In genomic region chr9:83512621-83513020, GRCh38 we compare ENCODE assay signal across 25 cellular contexts.
"Had no signal": no experiment of that assay in that cellular context is flagged by ENCODE, and none has a peak within 500 bp of the region (broad histone marks: within the 10 kb centered on the region; RNA-seq: fewer than 3 reads in every experiment).

No MANE protein-coding gene starts in this region.

- H3K9me3 ChIP-seq: gastroesophageal sphincter, heart right ventricle, pancreas, right atrium auricular region, suprapubic skin, transverse colon, upper lobe of right lung, uterus had no signal

- H3K4me1 ChIP-seq: foreskin keratinocyte, gastroesophageal sphincter, pancreas, suprapubic skin, transverse colon, uterus had no signal

- H3K27ac ChIP-seq: dorsolateral prefrontal cortex, foreskin keratinocyte, gastroesophageal sphincter, pancreas, suprapubic skin, transverse colon, upper lobe of right lung, uterus had no signal

- H3K4me3 Mint-ChIP-seq: naive thymus-derived CD4-positive, alpha-beta T cell; nephron progenitor cell; stimulated activated naive CD8-positive, alpha-beta T cell treated with anti-CD3 and anti-CD28 coated beads, Interleukin-15, amount 100 ng/mL, for 72 hours had no signal

- H3K27me3 Mint-ChIP-seq: progenitor cell of endocrine pancreas; stimulated activated naive CD8-positive, alpha-beta T cell treated with anti-CD3 and anti-CD28 coated beads, Interleukin-15, amount 100 ng/mL, for 72 hours had no signal

- H3K4me3 ChIP-seq: dorsolateral prefrontal cortex, gastroesophageal sphincter, heart right ventricle, pancreas, right atrium auricular region, smooth muscle cell, suprapubic skin, transverse colon, upper lobe of right lung, uterus had no signal

- H3K9me3 Mint-ChIP-seq: stimulated activated naive CD8-positive, alpha-beta T cell treated with anti-CD3 and anti-CD28 coated beads, Interleukin-15, amount 100 ng/mL, for 72 hours had no signal

- H3K27me3 ChIP-seq: dorsolateral prefrontal cortex, foreskin keratinocyte, gastroesophageal sphincter, heart right ventricle, pancreas, right atrium auricular region, suprapubic skin, transverse colon, upper lobe of right lung, uterus had no signal

- H3K36me3 ChIP-seq: gastroesophageal sphincter, heart right ventricle, pancreas, right atrium auricular region, suprapubic skin, transverse colon, upper lobe of right lung, uterus had no signal

- DNase-seq: dorsolateral prefrontal cortex; effector CD4-positive, alpha-beta T cell; foreskin keratinocyte; glutamatergic neuron; heart right ventricle; hippocampal formation; mesenchymal stem cell; midbrain; naive thymus-derived CD4-positive, alpha-beta T cell; nephron progenitor cell; pancreas; stimulated activated CD4-positive, alpha-beta T cell treated with anti-CD3 and anti-CD28 coated beads, Interleukin-12 subunit alpha, Interleukin-12 subunit beta, amount 100 ng/mL, for 4 hours; stimulated activated CD4-positive, alpha-beta T cell treated with anti-CD3 and anti-CD28 coated beads, Interleukin-1b, Interleukin-23, amount 100 ng/mL, for 48 hours; stimulated activated CD4-positive, alpha-beta T cell treated with anti-CD3 and anti-CD28 coated beads, Interleukin-4, amount 100 ng/mL, for 1 hour; stimulated activated CD8-positive, alpha-beta memory T cell treated with anti-CD3 and anti-CD28 coated beads, Interleukin-4, amount 100 ng/mL, for 48 hours; stimulated activated naive CD4-positive, alpha-beta T cell; stimulated activated naive CD8-positive, alpha-beta T cell treated with anti-CD3 and anti-CD28 coated beads, Interleukin-15, amount 100 ng/mL, for 72 hours; transverse colon; upper lobe of right lung; uterus had no signal

- H3K27ac Mint-ChIP-seq: nephron progenitor cell; progenitor cell of endocrine pancreas; stimulated activated naive CD8-positive, alpha-beta T cell treated with anti-CD3 and anti-CD28 coated beads, Interleukin-15, amount 100 ng/mL, for 72 hours had no signal

- H3K4me2 ChIP-seq: smooth muscle cell had no signal
